ENCODE assay signal across 8 cellular contexts in the genomic region with DNA sequence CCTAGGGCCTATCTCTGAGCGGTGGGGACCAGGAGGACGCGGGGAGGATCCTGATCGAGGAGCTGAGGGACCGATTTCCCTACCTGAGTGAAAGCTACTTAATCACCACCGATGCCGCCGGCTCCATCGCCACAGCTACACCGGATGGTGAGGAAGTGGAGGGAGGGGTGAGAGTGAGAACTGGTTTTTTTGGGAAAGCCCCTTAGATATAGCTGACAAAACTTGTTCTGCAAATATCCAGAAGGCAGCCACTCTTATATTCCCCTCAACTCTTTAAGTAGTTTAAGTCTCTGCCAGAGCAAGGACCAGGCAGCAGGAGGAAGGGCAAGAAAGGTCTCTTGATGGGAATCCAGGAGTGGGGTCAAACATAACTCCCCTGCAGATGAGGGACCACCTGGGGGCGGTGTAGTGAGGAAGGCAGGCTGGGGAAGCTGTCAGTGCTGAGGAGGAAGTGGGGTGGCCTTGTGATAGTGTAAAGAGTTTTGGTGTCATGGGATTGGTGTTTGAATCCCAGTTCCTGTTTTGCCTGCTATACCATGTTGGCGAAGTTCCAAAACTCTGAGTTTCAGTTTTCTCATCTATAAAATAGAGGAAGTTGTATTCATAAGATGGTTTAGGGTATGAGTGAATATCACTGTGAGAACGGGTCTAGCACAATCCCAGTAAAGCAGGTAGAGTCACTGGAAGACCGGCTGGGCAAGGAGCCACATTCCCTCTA. TPM values are rescaled to one million over a fixed set of nuclear protein-coding genes. Genes with fewer than 3 reads are reported as not detected.
DNase-seq lines count a peak whose midpoint lies in the region; ATAC-seq lines count a peak whose summit lies in the region.

No MANE protein-coding gene starts in this region.

- H3K4me1 Mint-ChIP-seq in activated naive CD4-positive, alpha-beta T cell treated with anti-CD3 and anti-CD28 coated beads, Interleukin-2, amount 10 ng/mL, durations not matched to agents 7 days and 5 days = peaks cover 67% of the 10 kb centered on the region
- H3K4me1 Mint-ChIP-seq in naive thymus-derived CD8-positive, alpha-beta T cell = peaks cover 35 to 74% (median 72%) of the 10 kb centered on the region in 4 donors

- DNase-seq in SIG-M5 (lab: John Stamatoyannopoulos, UW) = peak; percentile 96
- peak; percentile 59 for DNase-seq in activated naive CD4-positive, alpha-beta T cell treated with anti-CD3 and anti-CD28 coated beads, Interleukin-2, amount 10 ng/mL, durations not matched to agents 7 days and 5 days
- peak; percentile 27 to 75 (median 52) for DNase-seq in naive thymus-derived CD8-positive, alpha-beta T cell
- no peak for DNase-seq in NCI-H2107 treated with DMSO at 0.1 percent for 48 hours (lab: John Stamatoyannopoulos, UW; ENCODE audit: unreplicated experiment)
- no peak for DNase-seq in H4 (ENCODE audit: low spot score)
- DNase-seq in ureter (ENCODE audit: low spot score) = no peak

- POLR2A ChIA-PET in naive thymus-derived CD8-positive, alpha-beta T cell (lab: Charles Lee) = interaction anchor here (0.8 to 2.9 kb wide), 5 partner anchors 29 to 1635 kb away, joined by 3 to 24 read pairs (median 4); a partner anchor contains a TSS

- H3K36me3 Mint-ChIP-seq in activated naive CD4-positive, alpha-beta T cell treated with anti-CD3 and anti-CD28 coated beads, Interleukin-2, amount 10 ng/mL, durations not matched to agents 7 days and 5 days = peaks cover 46% of the 10 kb centered on the region
- peaks cover 0 to 30% (median 6%) of the 10 kb centered on the region in 3 donors for H3K36me3 Mint-ChIP-seq in naive thymus-derived CD8-positive, alpha-beta T cell

- ATAC-seq in GM18502 (IDR thresholded peaks at IDR 0.05; ENCODE audit: poor library complexity, unreplicated experiment) (peak; percentile 53), HG02852 (IDR thresholded peaks at IDR 0.05; ENCODE audit: unreplicated experiment) (peak; percentile 43)
- ATAC-seq in naive thymus-derived CD8-positive, alpha-beta T cell = peak in 1 of 2 donors; percentile 26

- H3K9me3 Mint-ChIP-seq in activated naive CD4-positive, alpha-beta T cell treated with anti-CD3 and anti-CD28 coated beads, Interleukin-2, amount 10 ng/mL, durations not matched to agents 7 days and 5 days = no peaks in the 10 kb centered on the region
- no peaks in the 10 kb centered on the region for H3K9me3 Mint-ChIP-seq in naive thymus-derived CD8-positive, alpha-beta T cell

- peak overlapping the region; percentile 53 for H3K4me3 Mint-ChIP-seq in activated naive CD4-positive, alpha-beta T cell treated with anti-CD3 and anti-CD28 coated beads, Interleukin-2, amount 10 ng/mL, durations not matched to agents 7 days and 5 days
- peak overlapping the region; percentile 50 to 99 (median 88) for H3K4me3 Mint-ChIP-seq in naive thymus-derived CD8-positive, alpha-beta T cell

- peak overlapping the region; percentile 90 for H3K27ac Mint-ChIP-seq in activated naive CD4-positive, alpha-beta T cell treated with anti-CD3 and anti-CD28 coated beads, Interleukin-2, amount 10 ng/mL, durations not matched to agents 7 days and 5 days
- peak overlapping the region; percentile 88 to 100 (median 99) for H3K27ac Mint-ChIP-seq in naive thymus-derived CD8-positive, alpha-beta T cell

- CTCF ChIA-PET in activated naive CD4-positive, alpha-beta T cell treated with anti-CD3 and anti-CD28 coated beads, Interleukin-2, amount 10 ng/mL, durations not matched to agents 7 days and 5 days (lab: Charles Lee) = interaction anchor here (1.0 to 6.2 kb wide), 9 partner anchors 8 to 87 kb away, joined by 3 to 39 read pairs (median 4); a partner anchor contains a TSS

- H3K27me3 Mint-ChIP-seq in activated naive CD4-positive, alpha-beta T cell treated with anti-CD3 and anti-CD28 coated beads, Interleukin-2, amount 10 ng/mL, durations not matched to agents 7 days and 5 days = peaks cover 5% of the 10 kb centered on the region
- peaks cover 0 to 1% (median 0%) of the 10 kb centered on the region in 5 donors for H3K27me3 Mint-ChIP-seq in naive thymus-derived CD8-positive, alpha-beta T cell

RNA-seq across cellular contexts. Expression of a gene that starts 3.4 kb away (rescaled TPM):
- 100 to 1,000 TPM in 1 of 2 experiments, 10 to 100 TPM in 1; 96.2 to 113 TPM for total RNA-seq in naive thymus-derived CD8-positive, alpha-beta T cell
- polyA plus RNA-seq in naive thymus-derived CD8-positive, alpha-beta T cell = 10 to 100 TPM; 33.7 to 51.1 (median 43.6) TPM
- total RNA-seq in H4 (2014; rRNA removed; shearing (Covaris generic)) = 43.0 and 69.3 TPM in 2 replicates
- 166 TPM for total RNA-seq in ureter

RNA-seq across cellular contexts. Expression of a gene that starts 58.2 kb away (rescaled TPM):
- total RNA-seq in naive thymus-derived CD8-positive, alpha-beta T cell = 10 to 100 TPM; 19.0 to 21.2 TPM
- polyA plus RNA-seq in naive thymus-derived CD8-positive, alpha-beta T cell = 10 to 100 TPM; 20.9 to 25.1 (median 22.2) TPM
- 7.3 and 8.4 TPM in 2 replicates for total RNA-seq in H4 (2014; rRNA removed; shearing (Covaris generic))
- total RNA-seq in ureter = 26.3 TPM

RNA-seq across cellular contexts. Expression of a gene that starts 58.6 kb away (rescaled TPM):
- 10 to 100 TPM; 55.7 to 58.6 TPM for total RNA-seq in naive thymus-derived CD8-positive, alpha-beta T cell
- polyA plus RNA-seq in naive thymus-derived CD8-positive, alpha-beta T cell = 10 to 100 TPM; 21.5 to 33.6 (median 24.1) TPM
- total RNA-seq in H4 (2014; rRNA removed; shearing (Covaris generic)) = 21.6 and 27.7 TPM in 2 replicates
- total RNA-seq in ureter = 54.0 TPM

Comparison
In these comparisons a context has a peak if more than half of its experiments do, and no peak if none do; other contexts are left out.
1. DNase-seq: peak in SIG-M5 (single experiment), activated naive CD4-positive, alpha-beta T cell treated with anti-CD3 and anti-CD28 coated beads, Interleukin-2, amount 10 ng/mL, durations not matched to agents 7 days and 5 days (single experiment) and naive thymus-derived CD8-positive, alpha-beta T cell (10 of 10); none in NCI-H2107 treated with DMSO at 0.1 percent for 48 hours (single experiment), H4 (single experiment) and ureter (single experiment).